In genomic region chr17:59828819-59829216, GRCh38 we compare ENCODE assay signal across 1 cellular context.
TF ChIP-seq lines count a peak whose summit lies in the region.

No MANE protein-coding gene starts in this region.

TF ChIP-seq in A549, 52 proteins besides CTCF, POLR2A, EP300 and RAD21 (continued from another document):
- peak; percentile 90; the same call in 1 of the 2 replicates for TF ChIP-seq ATOH8 (CRISPR knock-in tag; IDR thresholded peaks at IDR 0.05; ENCODE audit: low read depth)
- TF ChIP-seq EHF (CRISPR knock-in tag; IDR thresholded peaks at IDR 0.05): peak; percentile 98
- TF ChIP-seq HOXB13 (CRISPR knock-in tag; IDR thresholded peaks at IDR 0.05; ENCODE audit: low read depth): peak; percentile 99
- peak; percentile 89 for TF ChIP-seq HMGXB4 (CRISPR knock-in tag; IDR thresholded peaks at IDR 0.05; ENCODE audit: borderline replicate concordance)
- TF ChIP-seq HES2 (IDR thresholded peaks at IDR 0.05): 0 out of 2 replicates have a peak, but pooled peaks have one; percentile 4
- peak; percentile 96 for TF ChIP-seq ZSCAN20 (CRISPR knock-in tag; IDR thresholded peaks at IDR 0.05)
- TF ChIP-seq FOXS1 (CRISPR knock-in tag; IDR thresholded peaks at IDR 0.05): peak; percentile 89
- peak; percentile 98 for TF ChIP-seq HEYL (CRISPR knock-in tag; IDR thresholded peaks at IDR 0.05)
